In genomic region chr16:71847096-71847495, GRCh38 we compare ENCODE assay signal across 8 cellular contexts. TPM values are rescaled to one million over a fixed set of nuclear protein-coding genes. Genes with fewer than 3 reads are reported as not detected.
DNase-seq lines count a peak whose midpoint lies in the region; ATAC-seq and TF ChIP-seq lines count a peak whose summit lies in the region.

No MANE protein-coding gene starts in this region.

- H3K27ac ChIP-seq in A673 (ENCODE audit: low read depth, low read length, poor library complexity, severe bottlenecking): no peak overlapping the region
- no peak overlapping the region for H3K27ac ChIP-seq in HUES48 (ENCODE audit: low read depth, low read length)
- H3K27ac ChIP-seq in brain microvascular endothelial cell: no peak overlapping the region
- H3K27ac ChIP-seq in mucosa of rectum (ENCODE audit: low read depth in 2 of 2, low read length in 2 of 2): no peak overlapping the region

- BruUV-seq in A673 (replicated peaks; lab: Mats Ljungman, UMichigan): no TSS peak

- DNase-seq in A673 (ENCODE audit: low spot score) (no peak), brain microvascular endothelial cell (no peak), HuH-7.5 (ENCODE audit: low spot score) (no peak), amygdala (lab: John Stamatoyannopoulos, UW) (no peak)

- no peaks in the 10 kb centered on the region for H3K27me3 ChIP-seq in A673 (replicated peaks; ENCODE audit: insufficient read depth, low read depth, low read length, poor library complexity)
- no peaks in the 10 kb centered on the region for H3K27me3 ChIP-seq in HUES48 (ENCODE audit: control insufficient read depth, insufficient read depth, low read length)
- no peaks in the 10 kb centered on the region for H3K27me3 ChIP-seq in brain microvascular endothelial cell (replicated peaks)
- H3K27me3 ChIP-seq in mucosa of rectum (ENCODE audit: control insufficient read depth in 2 of 2, insufficient read depth in 2 of 2, low read length in 2 of 2): no peaks in the 10 kb centered on the region

- H3K4me1 ChIP-seq in A673 (ENCODE audit: insufficient read depth, low read length, poor library complexity, severe bottlenecking) (peaks cover 10% of the 10 kb centered on the region), HUES48 (ENCODE audit: control insufficient read depth, insufficient read depth, low read length) (peaks cover 5% of the 10 kb centered on the region; the same call in 1 of the 2 replicates), mucosa of rectum (ENCODE audit: control insufficient read depth in 2 of 2, insufficient read depth in 2 of 2, low read length in 2 of 2) (peaks cover 8% of the 10 kb centered on the region in 2 donors)

- in situ Hi-C loops in brain microvascular endothelial cell (cut with HindIII; ENCODE audit: low pct_ligation_motif_present, low sequenced_read_pairs): no loop called here

- 0 out of 2 replicates have a peak overlapping the region, but pooled peaks have one; percentile 82 for H3K9ac ChIP-seq in HUES48 (ENCODE audit: low read depth, low read length)
- peak overlapping the region; percentile 92 to 96 for H3K9ac ChIP-seq in mucosa of rectum (ENCODE audit: low read depth in 1 of 2, low read length in 2 of 2)

- H3K9me3 ChIP-seq in A673 (ENCODE audit: low read depth, low read length, poor library complexity, severe bottlenecking): no peaks in the 10 kb centered on the region
- no peaks in the 10 kb centered on the region for H3K9me3 ChIP-seq in HUES48 (ENCODE audit: control insufficient read depth, insufficient read depth, low read length)
- no peaks in the 10 kb centered on the region for H3K9me3 ChIP-seq in mucosa of rectum (ENCODE audit: control insufficient read depth in 2 of 2, low read length in 2 of 2)

- H3K4me3 ChIP-seq in A673 (ENCODE audit: low read depth, low read length, poor library complexity, severe bottlenecking) (peak overlapping the region; percentile 97), HUES48 (ENCODE audit: low read depth, low read length) (peak overlapping the region; percentile 79), brain microvascular endothelial cell (ENCODE audit: low read depth, low read length) (peak overlapping the region; percentile 99), mucosa of rectum (ENCODE audit: low read length in 2 of 2) (peak overlapping the region; percentile 78 to 95)

- POLR2A ChIA-PET in A673 (lab: Charles Lee; ENCODE audit: low non-redundant PET): no interaction called here

- CTCF ChIA-PET in A673 (lab: Charles Lee): no interaction called here

- H3K36me3 ChIP-seq in A673 (ENCODE audit: insufficient read depth, low read length, poor library complexity, severe bottlenecking) (peaks cover 31% of the 10 kb centered on the region), HUES48 (ENCODE audit: control insufficient read depth, insufficient read depth, low read length) (peaks cover 41% of the 10 kb centered on the region), brain microvascular endothelial cell (replicated peaks) (peaks cover 24% of the 10 kb centered on the region), mucosa of rectum (ENCODE audit: control insufficient read depth in 2 of 2, insufficient read depth in 2 of 2, low read length in 2 of 2) (peaks cover 32 to 34% of the 10 kb centered on the region in 2 donors)

- TF ChIP-seq CTCF in A673 (conservative IDR thresholded peaks at IDR 0.05; ENCODE audit: low read depth, low read length) (no peak), brain microvascular endothelial cell (IDR thresholded peaks at IDR 0.05; ENCODE audit: low read depth, low read length, missing control alignments) (no peak)

- intact Hi-C loops in A673 (cut with micrococcal nuclease; ENCODE audit: unreplicated experiment): no loop called here

- ATAC-seq in HG02938 (IDR thresholded peaks at IDR 0.05; ENCODE audit: unreplicated experiment) (no peak), HG03025 (IDR thresholded peaks at IDR 0.05; ENCODE audit: low FRiP score, unreplicated experiment) (no peak)

RNA-seq across cellular contexts. Expression of gene ATXN1L, which starts 1.3 kb away (rescaled TPM):
- total RNA-seq in A673 (2021): 26.0 and 26.6 TPM in 2 replicates

RNA-seq across cellular contexts. Expression of gene ZNF821, which starts 36.9 kb away (rescaled TPM):
- 11.1 and 17.9 TPM in 2 replicates for total RNA-seq in A673 (2021)

RNA-seq across cellular contexts. Expression of gene AP1G1, which starts 38.5 kb away (rescaled TPM):
- 95.6 and 95.8 TPM in 2 replicates for total RNA-seq in A673 (2021)

RNA-seq across cellular contexts. Expression of gene IST1, which starts 48.2 kb away (rescaled TPM):
- 206 TPM in 2 replicates for total RNA-seq in A673 (2021)
